8 cellular contexts compared by ENCODE assay signal in genomic region chr17:2335726-2336214, GRCh38. TPM values are rescaled to one million over a fixed set of nuclear protein-coding genes. Genes with fewer than 3 reads are reported as not detected.
DNase-seq lines count a peak whose midpoint lies in the region; ATAC-seq, FAIRE-seq and TF ChIP-seq lines count a peak whose summit lies in the region.

No MANE protein-coding gene starts in this region.

- peak; percentile 54 for FAIRE-seq in HTR-8/SVneo (lab: Jason Lieb, UNC)

- intact Hi-C loops in breast epithelium (cut with DNase I; ENCODE audit: low total_unique reads) = no loop called here

- TF ChIP-seq POLR2A in breast epithelium (IDR thresholded peaks at IDR 0.05) = no peak

- WGBS in lung, 2 donors = 3 to 4% methylated on average over 17 of the region's 17 CpGs
- 2% methylated on average over 17 of the region's 17 CpGs for WGBS in urinary bladder

- ATAC-seq in lung (ENCODE audit: insufficient read depth, low FRiP score) = no peak

- peaks cover 45 to 51% (median 49%) of the 10 kb centered on the region in 11 experiments for H3K36me3 ChIP-seq in BLaER1 treated with 17β-estradiol and CSF1 and Interleukin-3, amounts not matched to agents 10 nM and 100 nM
- H3K36me3 ChIP-seq in breast epithelium = peaks cover 6% of the 10 kb centered on the region
- H3K36me3 ChIP-seq in lung (ENCODE audit: control insufficient read depth in 2 of 2, insufficient read depth in 2 of 2, low read length in 2 of 2) = peaks cover 10 to 29% of the 10 kb centered on the region in 2 donors
- H3K36me3 ChIP-seq in urinary bladder (ENCODE audit: insufficient read depth) = peaks cover 3% of the 10 kb centered on the region

- no peak for TF ChIP-seq CTCF in breast epithelium (IDR thresholded peaks at IDR 0.05)
- no peak for TF ChIP-seq CTCF in lung (IDR thresholded peaks at IDR 0.05; ENCODE audit: control extremely low read depth, extremely low read depth)

- peaks cover 0 to 68% (median 52%) of the 10 kb centered on the region in 11 experiments; a peak in 18 of 22 replicates for H4K20me1 ChIP-seq in BLaER1 treated with 17β-estradiol and CSF1 and Interleukin-3, amounts not matched to agents 10 nM and 100 nM

- H3K4me2 ChIP-seq in BLaER1 treated with 17β-estradiol and CSF1 and Interleukin-3, amounts not matched to agents 10 nM and 100 nM = peak overlapping the region; percentile 81 to 100 (median 97)

- DNase-seq in HTR-8/SVneo (ENCODE audit: insufficient read length, low spot score) (peak; percentile 18), breast epithelium (ENCODE audit: low spot score in 2 of 2) (no peak), lung (ENCODE audit: low spot score) (no peak), NCI-H1930 (lab: John Stamatoyannopoulos, UW) (no peak), SK-N-DZ (ENCODE audit: low spot score) (no peak), NCI-H524 (lab: John Stamatoyannopoulos, UW) (no peak)

- peak overlapping the region; percentile 84 to 99 (median 93) for H3K4me3 ChIP-seq in BLaER1 treated with 17β-estradiol and CSF1 and Interleukin-3, amounts not matched to agents 10 nM and 100 nM
- H3K4me3 ChIP-seq in breast epithelium (peak overlapping the region; percentile 94 to 99 (median 97)), lung (peak overlapping the region; percentile 84), urinary bladder (ENCODE audit: low read depth, low read length) (peak overlapping the region; percentile 98)

- peak overlapping the region; percentile 81 to 95 (median 91) for H3K9ac ChIP-seq in BLaER1 treated with 17β-estradiol and CSF1 and Interleukin-3, amounts not matched to agents 10 nM and 100 nM

- peaks cover 24 to 42% (median 38%) of the 10 kb centered on the region in 10 experiments for H3K4me1 ChIP-seq in BLaER1 treated with 17β-estradiol and CSF1 and Interleukin-3, amounts not matched to agents 10 nM and 100 nM
- H3K4me1 ChIP-seq in breast epithelium (peaks cover 4 to 8% of the 10 kb centered on the region in 2 donors), lung (ENCODE audit: control insufficient read depth in 2 of 2, insufficient read depth in 2 of 2, low read length in 2 of 2) (peaks cover 3 to 7% of the 10 kb centered on the region in 2 donors), urinary bladder (ENCODE audit: insufficient read depth) (no peaks in the 10 kb centered on the region)

- H3K9me3 ChIP-seq in BLaER1 treated with 17β-estradiol and CSF1 and Interleukin-3, amounts not matched to agents 10 nM and 100 nM (replicated peaks in 1 of 11) = no peaks in the 10 kb centered on the region
- H3K9me3 ChIP-seq in breast epithelium (no peaks in the 10 kb centered on the region), lung (ENCODE audit: control insufficient read depth in 2 of 2, insufficient read depth in 1 of 2, low read length in 1 of 2) (no peaks in the 10 kb centered on the region)

- H3K27me3 ChIP-seq in BLaER1 treated with 17β-estradiol and CSF1 and Interleukin-3, amounts not matched to agents 10 nM and 100 nM = no peaks in the 10 kb centered on the region
- H3K27me3 ChIP-seq in breast epithelium (no peaks in the 10 kb centered on the region), lung (ENCODE audit: control insufficient read depth, insufficient read depth) (no peaks in the 10 kb centered on the region)

- peak overlapping the region; percentile 47 to 92 (median 86); a peak in 21 of 22 replicates for H3K27ac ChIP-seq in BLaER1 treated with 17β-estradiol and CSF1 and Interleukin-3, amounts not matched to agents 10 nM and 100 nM
- H3K27ac ChIP-seq in breast epithelium = peak overlapping the region; percentile 93 to 96
- peak overlapping the region; percentile 0 to 77 for H3K27ac ChIP-seq in lung (ENCODE audit: low read depth in 1 of 2, low read length in 1 of 2)
- H3K27ac ChIP-seq in urinary bladder (ENCODE audit: low read depth) = no peak overlapping the region

RNA-seq across cellular contexts. Expression of gene TSR1, which starts 0.5 kb away (rescaled TPM):
- 10 to 100 TPM; 28.8 to 43.6 (median 43.0) TPM for total RNA-seq in breast epithelium
- 10 to 100 TPM; 19.1 to 24.1 TPM for total RNA-seq in lung
- 10 to 100 TPM; 11.8 to 19.7 TPM for polyA plus RNA-seq in lung
- 23.3 TPM for total RNA-seq in urinary bladder
- 21.9 TPM for polyA plus RNA-seq in urinary bladder
- 59.8 and 70.3 TPM in 2 replicates for polyA plus RNA-seq in SK-N-DZ (2014; cell fraction: cytosol; rRNA removed)
- polyA plus RNA-seq in SK-N-DZ (2014; cell fraction: nucleus; rRNA removed) = 75.9 and 86.6 TPM in 2 replicates

RNA-seq across cellular contexts. Expression of gene SGSM2, which starts 1.5 kb away (rescaled TPM):
- total RNA-seq in breast epithelium = 100 to 1,000 TPM in 1 of 3 donors, 10 to 100 TPM in 2; 27.8 to 125 (median 85.5) TPM
- 10 to 100 TPM; 47.8 to 57.1 TPM for total RNA-seq in lung
- 10 to 100 TPM; 33.1 to 60.8 TPM for polyA plus RNA-seq in lung
- total RNA-seq in urinary bladder = 37.6 TPM
- 61.1 TPM for polyA plus RNA-seq in urinary bladder
- 65.9 and 101 TPM in 2 replicates for polyA plus RNA-seq in SK-N-DZ (2014; cell fraction: cytosol; rRNA removed)
- polyA plus RNA-seq in SK-N-DZ (2014; cell fraction: nucleus; rRNA removed) = 779 and 911 TPM in 2 replicates

RNA-seq across cellular contexts. Expression of gene SRR, which starts 32.0 kb away (rescaled TPM):
- 10 to 100 TPM in 2 of 3 donors, 1 to 10 TPM in 1; 9.7 to 13.3 (median 10.2) TPM for total RNA-seq in breast epithelium
- 10 to 100 TPM in 1 of 2 donors, 1 to 10 TPM in 1; 8.1 to 17.3 TPM for total RNA-seq in lung
- 1 to 10 TPM; 5.0 to 7.5 TPM for polyA plus RNA-seq in lung
- 20.4 TPM for total RNA-seq in urinary bladder
- polyA plus RNA-seq in urinary bladder = 13.7 TPM
- 14.7 and 15.1 TPM in 2 replicates for polyA plus RNA-seq in SK-N-DZ (2014; cell fraction: cytosol; rRNA removed)
- 3.7 and 7.4 TPM in 2 replicates for polyA plus RNA-seq in SK-N-DZ (2014; cell fraction: nucleus; rRNA removed)

RNA-seq across cellular contexts. Expression of gene SMG6, which starts 32.2 kb away (rescaled TPM):
- total RNA-seq in breast epithelium (10 to 100 TPM; 24.9 to 29.3 (median 29.0) TPM), lung (10 to 100 TPM; 36.2 to 45.1 TPM), urinary bladder (29.3 TPM)
- polyA plus RNA-seq in lung (10 to 100 TPM; 17.6 to 21.6 TPM), urinary bladder (37.5 TPM)
- 22.1 and 23.8 TPM in 2 replicates for polyA plus RNA-seq in SK-N-DZ (2014; cell fraction: cytosol; rRNA removed)
- 17.4 and 23.0 TPM in 2 replicates for polyA plus RNA-seq in SK-N-DZ (2014; cell fraction: nucleus; rRNA removed)
